Comparison of ENCODE assay signal across 1 cellular context in genomic region chr16:22369221-22369811, GRCh38.
A peak's percentile ranks its signal among the peaks of the same experiment; 100 is the strongest.
TF ChIP-seq lines count a peak whose summit lies in the region.

No MANE protein-coding gene starts in this region.

TF ChIP-seq in HepG2, 621 proteins besides CTCF, POLR2A, EP300 and RAD21 (continued from another document and continues in another):
- TF ChIP-seq REST (IDR thresholded peaks at IDR 0.05; ENCODE audit: borderline replicate concordance in 1 of 2, low read depth in 1 of 2, low read length in 2 of 2) (peak; percentile 16 to 89), HOMEZ (CRISPR knock-in tag; IDR thresholded peaks at IDR 0.05; ENCODE audit: low read depth) (peak; percentile 75; the same call in 1 of the 2 replicates), TCF12 (IDR thresholded peaks at IDR 0.05) (no peak), TCF12 (CRISPR knock-in tag; IDR thresholded peaks at IDR 0.05) (peak; percentile 28; the same call in 1 of the 2 replicates), FOXO1 (CRISPR knock-in tag; IDR thresholded peaks at IDR 0.05) (no peak), ZNF576 (CRISPR knock-in tag; IDR thresholded peaks at IDR 0.05) (no peak), ZGPAT (CRISPR knock-in tag; IDR thresholded peaks at IDR 0.05) (peak; percentile 51; the same call in 1 of the 2 replicates), ZNF335 (CRISPR knock-in tag; IDR thresholded peaks at IDR 0.05) (0 out of 2 replicates have a peak, but pooled peaks have one; percentile 14), SOX6 (IDR thresholded peaks at IDR 0.05) (no peak), SOX6 (CRISPR knock-in tag; IDR thresholded peaks at IDR 0.05) (peak; percentile 43; the same call in 1 of the 2 replicates), ATF7-NPFF (CRISPR knock-in tag; IDR thresholded peaks at IDR 0.05; ENCODE audit: low read depth) (no peak), ZNF678 (CRISPR knock-in tag; IDR thresholded peaks at IDR 0.05) (0 out of 2 replicates have a peak, but pooled peaks have one; percentile 26), ZNF614 (CRISPR knock-in tag; IDR thresholded peaks at IDR 0.05; ENCODE audit: borderline replicate concordance) (0 out of 2 replicates have a peak, but pooled peaks have one; percentile 59), POGZ (CRISPR knock-in tag; IDR thresholded peaks at IDR 0.05) (0 out of 2 replicates have a peak, but pooled peaks have one; percentile 52), HOXA5 (CRISPR knock-in tag; IDR thresholded peaks at IDR 0.05) (no peak), HDAC1 (CRISPR knock-in tag; IDR thresholded peaks at IDR 0.05) (peak; percentile 48; the same call in 1 of the 2 replicates), CREB1 (IDR thresholded peaks at IDR 0.05) (peak; percentile 37; the same call in 1 of the 2 replicates), CREB1 (CRISPR knock-in tag; IDR thresholded peaks at IDR 0.05) (peak; percentile 93), ZFX (CRISPR knock-in tag; IDR thresholded peaks at IDR 0.05; ENCODE audit: low read depth) (0 out of 2 replicates have a peak, but pooled peaks have one; percentile 6), MZF1 (CRISPR knock-in tag; IDR thresholded peaks at IDR 0.05; ENCODE audit: borderline replicate concordance) (0 out of 2 replicates have a peak, but pooled peaks have one; percentile 31), RCOR2 (CRISPR knock-in tag; IDR thresholded peaks at IDR 0.05) (peak; percentile 72), HOXA3 (CRISPR knock-in tag; IDR thresholded peaks at IDR 0.05) (peak; percentile 76), ZBED4 (CRISPR knock-in tag; IDR thresholded peaks at IDR 0.05; ENCODE audit: borderline replicate concordance) (peak; percentile 67; the same call in 1 of the 2 replicates), PRMT3 (CRISPR knock-in tag; IDR thresholded peaks at IDR 0.05; ENCODE audit: borderline replicate concordance, low read depth) (no peak), KMT2A (CRISPR knock-in tag; IDR thresholded peaks at IDR 0.05) (peak; percentile 35; the same call in 1 of the 2 replicates), ZNF432 (CRISPR knock-in tag; IDR thresholded peaks at IDR 0.05; ENCODE audit: borderline replicate concordance) (no peak), HMGXB3 (CRISPR knock-in tag; IDR thresholded peaks at IDR 0.05; ENCODE audit: borderline replicate concordance) (no peak), HDAC2 (CRISPR knock-in tag; IDR thresholded peaks at IDR 0.05) (peak; percentile 48; the same call in 1 of the 2 replicates), ZNF33A (CRISPR knock-in tag; IDR thresholded peaks at IDR 0.05; ENCODE audit: borderline replicate concordance) (0 out of 2 replicates have a peak, but pooled peaks have one; percentile 59), ZNF780A (CRISPR knock-in tag; IDR thresholded peaks at IDR 0.05) (no peak), ZNF12 (CRISPR knock-in tag; IDR thresholded peaks at IDR 0.05) (peak; percentile 19; the same call in 1 of the 2 replicates), HNF4G (IDR thresholded peaks at IDR 0.05; ENCODE audit: borderline replicate concordance, low read depth, low read length) (peak; percentile 68; the same call in 1 of the 2 replicates), HNF4G (CRISPR knock-in tag; IDR thresholded peaks at IDR 0.05; ENCODE audit: borderline replicate concordance, low read depth) (no peak; the same call in 1 of the 2 replicates), BRCA1 (CRISPR knock-in tag; IDR thresholded peaks at IDR 0.05) (no peak)
- TF ChIP-seq, protein P1, sequence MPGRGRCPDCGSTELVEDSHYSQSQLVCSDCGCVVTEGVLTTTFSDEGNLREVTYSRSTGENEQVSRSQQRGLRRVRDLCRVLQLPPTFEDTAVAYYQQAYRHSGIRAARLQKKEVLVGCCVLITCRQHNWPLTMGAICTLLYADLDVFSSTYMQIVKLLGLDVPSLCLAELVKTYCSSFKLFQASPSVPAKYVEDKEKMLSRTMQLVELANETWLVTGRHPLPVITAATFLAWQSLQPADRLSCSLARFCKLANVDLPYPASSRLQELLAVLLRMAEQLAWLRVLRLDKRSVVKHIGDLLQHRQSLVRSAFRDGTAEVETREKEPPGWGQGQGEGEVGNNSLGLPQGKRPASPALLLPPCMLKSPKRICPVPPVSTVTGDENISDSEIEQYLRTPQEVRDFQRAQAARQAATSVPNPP (CRISPR knock-in tag; IDR thresholded peaks at IDR 0.05), result no peak
- TF ChIP-seq, protein P2, sequence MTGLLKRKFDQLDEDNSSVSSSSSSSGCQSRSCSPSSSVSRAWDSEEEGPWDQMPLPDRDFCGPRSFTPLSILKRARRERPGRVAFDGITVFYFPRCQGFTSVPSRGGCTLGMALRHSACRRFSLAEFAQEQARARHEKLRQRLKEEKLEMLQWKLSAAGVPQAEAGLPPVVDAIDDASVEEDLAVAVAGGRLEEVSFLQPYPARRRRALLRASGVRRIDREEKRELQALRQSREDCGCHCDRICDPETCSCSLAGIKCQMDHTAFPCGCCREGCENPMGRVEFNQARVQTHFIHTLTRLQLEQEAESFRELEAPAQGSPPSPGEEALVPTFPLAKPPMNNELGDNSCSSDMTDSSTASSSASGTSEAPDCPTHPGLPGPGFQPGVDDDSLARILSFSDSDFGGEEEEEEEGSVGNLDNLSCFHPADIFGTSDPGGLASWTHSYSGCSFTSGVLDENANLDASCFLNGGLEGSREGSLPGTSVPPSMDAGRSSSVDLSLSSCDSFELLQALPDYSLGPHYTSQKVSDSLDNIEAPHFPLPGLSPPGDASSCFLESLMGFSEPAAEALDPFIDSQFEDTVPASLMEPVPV (CRISPR knock-in tag; IDR thresholded peaks at IDR 0.05), result no peak
- TF ChIP-seq, protein P3, sequence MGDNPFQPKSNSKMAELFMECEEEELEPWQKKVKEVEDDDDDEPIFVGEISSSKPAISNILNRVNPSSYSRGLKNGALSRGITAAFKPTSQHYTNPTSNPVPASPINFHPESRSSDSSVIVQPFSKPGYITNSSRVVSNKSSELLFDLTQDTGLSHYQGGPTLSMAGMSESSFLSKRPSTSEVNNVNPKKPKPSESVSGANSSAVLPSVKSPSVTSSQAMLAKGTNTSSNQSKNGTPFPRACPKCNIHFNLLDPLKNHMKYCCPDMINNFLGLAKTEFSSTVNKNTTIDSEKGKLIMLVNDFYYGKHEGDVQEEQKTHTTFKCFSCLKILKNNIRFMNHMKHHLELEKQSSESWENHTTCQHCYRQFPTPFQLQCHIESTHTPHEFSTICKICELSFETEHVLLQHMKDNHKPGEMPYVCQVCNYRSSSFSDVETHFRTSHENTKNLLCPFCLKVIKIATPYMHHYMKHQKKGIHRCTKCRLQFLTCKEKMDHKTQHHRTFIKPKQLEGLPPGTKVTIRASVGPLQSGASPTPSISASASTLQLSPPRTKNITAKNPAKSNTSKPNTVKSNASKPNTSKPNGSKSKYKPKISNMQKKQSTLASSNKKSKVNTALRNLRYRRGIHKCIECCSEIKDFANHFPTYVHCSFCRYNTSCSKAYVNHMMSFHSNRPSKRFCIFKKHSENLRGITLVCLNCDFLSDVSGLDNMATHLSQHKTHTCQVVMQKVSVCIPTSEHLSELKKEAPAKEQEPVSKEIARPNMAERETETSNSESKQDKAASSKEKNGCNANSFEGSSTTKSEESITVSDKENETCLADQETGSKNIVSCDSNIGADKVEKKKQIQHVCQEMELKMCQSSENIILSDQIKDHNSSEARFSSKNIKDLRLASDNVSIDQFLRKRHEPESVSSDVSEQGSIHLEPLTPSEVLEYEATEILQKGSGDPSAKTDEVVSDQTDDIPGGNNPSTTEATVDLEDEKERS (CRISPR knock-in tag; IDR thresholded peaks at IDR 0.05), result 0 out of 2 replicates have a peak, but pooled peaks have one; percentile 11
